In genomic region chr2:226447896-226448295, GRCh38 we compare ENCODE assay signal across 19 cellular contexts.
A peak's percentile ranks its signal among the peaks of the same experiment; 100 is the strongest.
DNase-seq lines count a peak whose midpoint lies in the region; FAIRE-seq and TF ChIP-seq lines count a peak whose summit lies in the region.
"Had no signal": no experiment of that assay in that cellular context is flagged by ENCODE, and none has a peak within 500 bp of the region (broad histone marks: within the 10 kb centered on the region; RNA-seq: fewer than 3 reads in every experiment).

No MANE protein-coding gene starts in this region.

- H3K4me1 Mint-ChIP-seq in osteocyte (ENCODE audit: unreplicated experiment) = peaks cover 35% of the 10 kb centered on the region
- H3K4me1 Mint-ChIP-seq: naive B cell had no signal

- H3K27ac ChIP-seq in epithelial cell of prostate = peak overlapping the region; percentile 69
- H3K27ac ChIP-seq: C4-2B, upper lobe of left lung had no signal

- DNase-seq in ELR (ENCODE audit: low read depth) (peak; percentile 84), RCC 7860 (ENCODE audit: low spot score) (peak; percentile 81), epithelial cell of prostate (ENCODE audit: low read depth, low spot score) (peak; percentile 88), osteocyte (ENCODE audit: extremely low spot score, unreplicated experiment) (no peak), NCI-H187 (lab: John Stamatoyannopoulos, UW) (no peak), C1 segment of cervical spinal cord (lab: John Stamatoyannopoulos, UW) (no peak), NCI-H524 treated with DMSO at 0.1 percent for 48 hours (lab: John Stamatoyannopoulos, UW) (no peak)
- no peak for DNase-seq in stimulated activated CD4-positive, alpha-beta T cell treated with anti-CD3 and anti-CD28 coated beads, Interleukin-4, amount 100 ng/mL, for 24 hours
- DNase-seq: activated gamma-delta T cell treated with Interleukin-2 at 50 U/mL for 16 hours; endodermal cell; Kasumi-1; naive B cell; NCI-H1694 treated with DMSO at 0.1 percent for 48 hours; NCI-H526 treated with DMSO at 0.1 percent for 48 hours; SIG-M5; stimulated activated CD4-positive, alpha-beta T cell treated with anti-CD3 and anti-CD28 coated beads, Interleukin-2, amount 100 ng/mL, for 48 hours; upper lobe of left lung had no signal

- H3K27me3 Mint-ChIP-seq in osteocyte (ENCODE audit: unreplicated experiment) = no peaks in the 10 kb centered on the region

- H3K9me3 Mint-ChIP-seq in osteocyte (ENCODE audit: unreplicated experiment) = peaks cover 11% of the 10 kb centered on the region

- no peak overlapping the region for H3K4me3 Mint-ChIP-seq in osteocyte (ENCODE audit: unreplicated experiment)
- H3K4me3 Mint-ChIP-seq: endodermal cell, naive B cell had no signal

- H3K27ac Mint-ChIP-seq in osteocyte (ENCODE audit: unreplicated experiment) = peak overlapping the region; percentile 34
- H3K27ac Mint-ChIP-seq: endodermal cell had no signal

- FAIRE-seq in RCC 7860 (lab: Jason Lieb, UNC) = peak; percentile 70
- FAIRE-seq: TTC549 had no signal

- peaks cover 5% of the 10 kb centered on the region for H3K36me3 Mint-ChIP-seq in osteocyte (ENCODE audit: unreplicated experiment)

- no peak for TF ChIP-seq CTCF in osteocyte (IDR thresholded peaks at IDR 0.05)

Comparison
In these comparisons a context has a peak if more than half of its experiments do, and no peak if none do; other contexts are left out.
1. DNase-seq: peak in ELR (single experiment), RCC 7860 (single experiment) and epithelial cell of prostate (single experiment); none in osteocyte (single experiment), stimulated activated CD4-positive, alpha-beta T cell treated with anti-CD3 and anti-CD28 coated beads, Interleukin-4, amount 100 ng/mL, for 24 hours (single experiment), NCI-H187 (0 of 2), C1 segment of cervical spinal cord (0 of 14) and NCI-H524 treated with DMSO at 0.1 percent for 48 hours (single experiment).